2 cellular contexts compared by ENCODE assay signal in the genomic region with DNA sequence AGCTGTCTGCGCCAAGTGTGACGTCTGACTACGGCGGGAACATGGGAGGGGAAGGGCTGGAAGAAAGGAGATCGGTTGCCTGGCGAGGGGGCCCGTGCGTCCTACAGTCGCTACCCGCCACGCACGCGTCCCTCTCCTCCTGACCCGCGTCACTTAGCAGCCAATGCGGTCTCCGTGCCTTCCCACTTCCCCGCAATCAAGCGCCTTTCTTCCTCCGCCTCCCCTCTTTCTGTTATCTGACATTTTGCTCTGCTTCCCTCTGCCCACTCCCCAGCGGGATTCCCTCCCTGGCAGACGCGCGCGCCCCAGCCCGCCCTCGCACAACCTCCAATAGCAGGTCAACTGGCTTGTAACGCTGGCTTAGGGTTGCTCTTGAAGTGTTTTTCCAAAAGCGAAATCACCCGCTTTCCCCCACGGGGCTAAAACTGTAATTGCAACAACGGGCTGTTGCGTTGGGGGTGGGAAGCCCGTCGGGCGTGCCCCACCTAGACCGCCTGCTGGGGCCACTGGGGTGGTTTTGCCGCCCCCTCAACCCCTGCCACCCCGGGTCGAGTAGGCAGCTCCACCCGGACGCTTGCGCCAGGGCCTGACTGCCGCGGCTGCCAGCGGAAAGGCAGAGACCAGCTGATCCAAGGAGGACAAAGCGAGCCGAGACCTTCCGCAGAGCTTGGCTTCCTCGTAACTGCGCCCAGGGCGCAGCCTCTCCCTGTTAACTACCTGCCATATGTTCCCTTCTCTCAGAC.
A peak's percentile ranks its signal among the peaks of the same experiment; 100 is the strongest.
TF ChIP-seq lines count a peak whose summit lies in the region.

No MANE protein-coding gene starts in this region.

TF ChIP-seq in A549, 52 proteins besides CTCF, POLR2A, EP300 and RAD21:
- no peak for TF ChIP-seq KDM5A (IDR thresholded peaks at IDR 0.05)
- no peak for TF ChIP-seq CEBPB (IDR thresholded peaks at IDR 0.05)
- no peak for TF ChIP-seq NPAS2 (CRISPR knock-in tag; IDR thresholded peaks at IDR 0.05; ENCODE audit: borderline replicate concordance)
- no peak for TF ChIP-seq HOXB5 (CRISPR knock-in tag; IDR thresholded peaks at IDR 0.05)
- TF ChIP-seq, protein P1, sequence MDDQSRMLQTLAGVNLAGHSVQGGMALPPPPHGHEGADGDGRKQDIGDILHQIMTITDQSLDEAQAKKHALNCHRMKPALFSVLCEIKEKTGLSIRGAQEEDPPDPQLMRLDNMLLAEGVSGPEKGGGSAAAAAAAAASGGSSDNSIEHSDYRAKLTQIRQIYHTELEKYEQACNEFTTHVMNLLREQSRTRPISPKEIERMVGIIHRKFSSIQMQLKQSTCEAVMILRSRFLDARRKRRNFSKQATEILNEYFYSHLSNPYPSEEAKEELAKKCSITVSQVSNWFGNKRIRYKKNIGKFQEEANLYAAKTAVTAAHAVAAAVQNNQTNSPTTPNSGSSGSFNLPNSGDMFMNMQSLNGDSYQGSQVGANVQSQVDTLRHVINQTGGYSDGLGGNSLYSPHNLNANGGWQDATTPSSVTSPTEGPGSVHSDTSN (IDR thresholded peaks at IDR 0.05), result no peak

TF ChIP-seq in HepG2, 621 proteins besides CTCF, POLR2A, EP300 and RAD21 (continues in another document):
- TF ChIP-seq, protein P2, sequence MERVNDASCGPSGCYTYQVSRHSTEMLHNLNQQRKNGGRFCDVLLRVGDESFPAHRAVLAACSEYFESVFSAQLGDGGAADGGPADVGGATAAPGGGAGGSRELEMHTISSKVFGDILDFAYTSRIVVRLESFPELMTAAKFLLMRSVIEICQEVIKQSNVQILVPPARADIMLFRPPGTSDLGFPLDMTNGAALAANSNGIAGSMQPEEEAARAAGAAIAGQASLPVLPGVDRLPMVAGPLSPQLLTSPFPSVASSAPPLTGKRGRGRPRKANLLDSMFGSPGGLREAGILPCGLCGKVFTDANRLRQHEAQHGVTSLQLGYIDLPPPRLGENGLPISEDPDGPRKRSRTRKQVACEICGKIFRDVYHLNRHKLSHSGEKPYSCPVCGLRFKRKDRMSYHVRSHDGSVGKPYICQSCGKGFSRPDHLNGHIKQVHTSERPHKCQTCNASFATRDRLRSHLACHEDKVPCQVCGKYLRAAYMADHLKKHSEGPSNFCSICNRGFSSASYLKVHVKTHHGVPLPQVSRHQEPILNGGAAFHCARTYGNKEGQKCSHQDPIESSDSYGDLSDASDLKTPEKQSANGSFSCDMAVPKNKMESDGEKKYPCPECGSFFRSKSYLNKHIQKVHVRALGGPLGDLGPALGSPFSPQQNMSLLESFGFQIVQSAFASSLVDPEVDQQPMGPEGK (CRISPR knock-in tag; IDR thresholded peaks at IDR 0.05), result peak; percentile 48
- TF ChIP-seq ETV5 (CRISPR knock-in tag; IDR thresholded peaks at IDR 0.05; ENCODE audit: borderline replicate concordance), result no peak
- peak; percentile 56; the same call in 1 of the 2 replicates for TF ChIP-seq ZFP82 (CRISPR knock-in tag; IDR thresholded peaks at IDR 0.05; ENCODE audit: borderline replicate concordance)
- peak; percentile 38; the same call in 1 of the 2 replicates for TF ChIP-seq SALL1 (CRISPR knock-in tag; IDR thresholded peaks at IDR 0.05)
- TF ChIP-seq, protein P3, sequence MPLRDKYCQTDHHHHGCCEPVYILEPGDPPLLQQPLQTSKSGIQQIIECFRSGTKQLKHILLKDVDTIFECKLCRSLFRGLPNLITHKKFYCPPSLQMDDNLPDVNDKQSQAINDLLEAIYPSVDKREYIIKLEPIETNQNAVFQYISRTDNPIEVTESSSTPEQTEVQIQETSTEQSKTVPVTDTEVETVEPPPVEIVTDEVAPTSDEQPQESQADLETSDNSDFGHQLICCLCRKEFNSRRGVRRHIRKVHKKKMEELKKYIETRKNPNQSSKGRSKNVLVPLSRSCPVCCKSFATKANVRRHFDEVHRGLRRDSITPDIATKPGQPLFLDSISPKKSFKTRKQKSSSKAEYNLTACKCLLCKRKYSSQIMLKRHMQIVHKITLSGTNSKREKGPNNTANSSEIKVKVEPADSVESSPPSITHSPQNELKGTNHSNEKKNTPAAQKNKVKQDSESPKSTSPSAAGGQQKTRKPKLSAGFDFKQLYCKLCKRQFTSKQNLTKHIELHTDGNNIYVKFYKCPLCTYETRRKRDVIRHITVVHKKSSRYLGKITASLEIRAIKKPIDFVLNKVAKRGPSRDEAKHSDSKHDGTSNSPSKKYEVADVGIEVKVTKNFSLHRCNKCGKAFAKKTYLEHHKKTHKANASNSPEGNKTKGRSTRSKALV (CRISPR knock-in tag; IDR thresholded peaks at IDR 0.05), result peak; percentile 100
- TF ChIP-seq TMF1 (CRISPR knock-in tag; IDR thresholded peaks at IDR 0.05; ENCODE audit: low read depth), result 0 out of 2 replicates have a peak, but pooled peaks have one; percentile 6
- no peak for TF ChIP-seq MIXL1 (CRISPR knock-in tag; IDR thresholded peaks at IDR 0.05)
- TF ChIP-seq HDAC1 (CRISPR knock-in tag; IDR thresholded peaks at IDR 0.05), result peak; percentile 47
- no peak for TF ChIP-seq ARNT (IDR thresholded peaks at IDR 0.05)
- TF ChIP-seq ZFP62 (CRISPR knock-in tag; IDR thresholded peaks at IDR 0.05), result no peak
- TF ChIP-seq MTF2 (CRISPR knock-in tag; IDR thresholded peaks at IDR 0.05; ENCODE audit: borderline replicate concordance), result 0 out of 2 replicates have a peak, but pooled peaks have one; percentile 11
- TF ChIP-seq RNF2 (conservative IDR thresholded peaks at IDR 0.05; ENCODE audit: low read depth), result peak; percentile 28; the same call in 1 of the 2 replicates
- TF ChIP-seq, protein P4, sequence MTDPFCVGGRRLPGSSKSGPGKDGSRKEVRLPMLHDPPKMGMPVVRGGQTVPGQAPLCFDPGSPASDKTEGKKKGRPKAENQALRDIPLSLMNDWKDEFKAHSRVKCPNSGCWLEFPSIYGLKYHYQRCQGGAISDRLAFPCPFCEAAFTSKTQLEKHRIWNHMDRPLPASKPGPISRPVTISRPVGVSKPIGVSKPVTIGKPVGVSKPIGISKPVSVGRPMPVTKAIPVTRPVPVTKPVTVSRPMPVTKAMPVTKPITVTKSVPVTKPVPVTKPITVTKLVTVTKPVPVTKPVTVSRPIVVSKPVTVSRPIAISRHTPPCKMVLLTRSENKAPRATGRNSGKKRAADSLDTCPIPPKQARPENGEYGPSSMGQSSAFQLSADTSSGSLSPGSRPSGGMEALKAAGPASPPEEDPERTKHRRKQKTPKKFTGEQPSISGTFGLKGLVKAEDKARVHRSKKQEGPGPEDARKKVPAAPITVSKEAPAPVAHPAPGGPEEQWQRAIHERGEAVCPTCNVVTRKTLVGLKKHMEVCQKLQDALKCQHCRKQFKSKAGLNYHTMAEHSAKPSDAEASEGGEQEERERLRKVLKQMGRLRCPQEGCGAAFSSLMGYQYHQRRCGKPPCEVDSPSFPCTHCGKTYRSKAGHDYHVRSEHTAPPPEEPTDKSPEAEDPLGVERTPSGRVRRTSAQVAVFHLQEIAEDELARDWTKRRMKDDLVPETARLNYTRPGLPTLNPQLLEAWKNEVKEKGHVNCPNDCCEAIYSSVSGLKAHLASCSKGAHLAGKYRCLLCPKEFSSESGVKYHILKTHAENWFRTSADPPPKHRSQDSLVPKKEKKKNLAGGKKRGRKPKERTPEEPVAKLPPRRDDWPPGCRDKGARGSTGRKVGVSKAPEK (CRISPR knock-in tag; IDR thresholded peaks at IDR 0.05; ENCODE audit: borderline replicate concordance), result peak; percentile 35; the same call in 1 of the 2 replicates
- TF ChIP-seq, protein P5, sequence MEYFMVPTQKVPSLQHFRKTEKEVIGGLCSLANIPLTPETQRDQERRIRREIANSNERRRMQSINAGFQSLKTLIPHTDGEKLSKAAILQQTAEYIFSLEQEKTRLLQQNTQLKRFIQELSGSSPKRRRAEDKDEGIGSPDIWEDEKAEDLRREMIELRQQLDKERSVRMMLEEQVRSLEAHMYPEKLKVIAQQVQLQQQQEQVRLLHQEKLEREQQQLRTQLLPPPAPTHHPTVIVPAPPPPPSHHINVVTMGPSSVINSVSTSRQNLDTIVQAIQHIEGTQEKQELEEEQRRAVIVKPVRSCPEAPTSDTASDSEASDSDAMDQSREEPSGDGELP (IDR thresholded peaks at IDR 0.05; ENCODE audit: borderline replicate concordance, low read depth), result peak; percentile 79; the same call in 1 of the 2 replicates
- peak; percentile 7; the same call in 1 of the 2 replicates for TF ChIP-seq ZZZ3 (CRISPR knock-in tag; IDR thresholded peaks at IDR 0.05; ENCODE audit: borderline replicate concordance)
- TF ChIP-seq NFATC3 (CRISPR knock-in tag; IDR thresholded peaks at IDR 0.05), result 0 out of 2 replicates have a peak, but pooled peaks have one; percentile 19
- TF ChIP-seq GABPB1 (CRISPR knock-in tag; IDR thresholded peaks at IDR 0.05), result peak; percentile 31; the same call in 1 of the 2 replicates
- TF ChIP-seq, protein P6, sequence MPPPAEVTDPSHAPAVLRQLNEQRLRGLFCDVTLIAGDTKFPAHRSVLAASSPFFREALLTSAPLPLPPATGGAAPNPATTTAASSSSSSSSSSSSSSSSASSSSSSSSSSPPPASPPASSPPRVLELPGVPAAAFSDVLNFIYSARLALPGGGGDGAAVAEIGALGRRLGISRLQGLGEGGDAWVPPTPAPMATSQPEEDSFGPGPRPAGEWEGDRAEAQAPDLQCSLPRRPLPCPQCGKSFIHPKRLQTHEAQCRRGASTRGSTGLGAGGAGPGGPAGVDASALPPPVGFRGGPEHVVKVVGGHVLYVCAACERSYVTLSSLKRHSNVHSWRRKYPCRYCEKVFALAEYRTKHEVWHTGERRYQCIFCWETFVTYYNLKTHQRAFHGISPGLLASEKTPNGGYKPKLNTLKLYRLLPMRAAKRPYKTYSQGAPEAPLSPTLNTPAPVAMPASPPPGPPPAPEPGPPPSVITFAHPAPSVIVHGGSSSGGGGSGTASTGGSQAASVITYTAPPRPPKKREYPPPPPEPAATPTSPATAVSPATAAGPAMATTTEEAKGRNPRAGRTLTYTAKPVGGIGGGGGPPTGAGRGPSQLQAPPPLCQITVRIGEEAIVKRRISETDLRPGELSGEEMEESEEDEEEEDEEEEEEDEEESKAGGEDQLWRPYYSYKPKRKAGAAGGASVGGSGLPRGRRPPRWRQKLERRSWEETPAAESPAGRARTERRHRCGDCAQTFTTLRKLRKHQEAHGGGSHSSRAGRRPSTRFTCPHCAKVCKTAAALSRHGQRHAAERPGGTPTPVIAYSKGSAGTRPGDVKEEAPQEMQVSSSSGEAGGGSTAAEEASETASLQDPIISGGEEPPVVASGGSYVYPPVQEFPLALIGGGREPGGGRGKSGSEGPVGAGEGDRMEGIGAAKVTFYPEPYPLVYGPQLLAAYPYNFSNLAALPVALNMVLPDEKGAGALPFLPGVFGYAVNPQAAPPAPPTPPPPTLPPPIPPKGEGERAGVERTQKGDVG (CRISPR knock-in tag; IDR thresholded peaks at IDR 0.05; ENCODE audit: borderline replicate concordance), result no peak
- TF ChIP-seq ZNF3 (CRISPR knock-in tag; IDR thresholded peaks at IDR 0.05), result no peak
- TF ChIP-seq HNRNPLL (IDR thresholded peaks at IDR 0.05; ENCODE audit: low read depth, low read length, poor library complexity, severe bottlenecking), result peak; percentile 74
- TF ChIP-seq ZNF652 (CRISPR knock-in tag; IDR thresholded peaks at IDR 0.05; ENCODE audit: borderline replicate concordance, low read depth), result no peak
- no peak for TF ChIP-seq MYNN (CRISPR knock-in tag; IDR thresholded peaks at IDR 0.05; ENCODE audit: low read depth)
- peak; percentile 40 for TF ChIP-seq ZNF501 (CRISPR knock-in tag; IDR thresholded peaks at IDR 0.05)
- peak; percentile 30; the same call in 1 of the 2 replicates for TF ChIP-seq SMAD3 (CRISPR knock-in tag; IDR thresholded peaks at IDR 0.05)
- no peak for TF ChIP-seq ZNF607 (CRISPR knock-in tag; IDR thresholded peaks at IDR 0.05; ENCODE audit: borderline replicate concordance)
- TF ChIP-seq ZNF225 (CRISPR knock-in tag; IDR thresholded peaks at IDR 0.05), result 0 out of 2 replicates have a peak, but pooled peaks have one; percentile 7
- no peak for TF ChIP-seq ZNF547 (CRISPR knock-in tag; IDR thresholded peaks at IDR 0.05)
- TF ChIP-seq, protein P7, sequence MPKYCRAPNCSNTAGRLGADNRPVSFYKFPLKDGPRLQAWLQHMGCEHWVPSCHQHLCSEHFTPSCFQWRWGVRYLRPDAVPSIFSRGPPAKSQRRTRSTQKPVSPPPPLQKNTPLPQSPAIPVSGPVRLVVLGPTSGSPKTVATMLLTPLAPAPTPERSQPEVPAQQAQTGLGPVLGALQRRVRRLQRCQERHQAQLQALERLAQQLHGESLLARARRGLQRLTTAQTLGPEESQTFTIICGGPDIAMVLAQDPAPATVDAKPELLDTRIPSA (CRISPR knock-in tag; IDR thresholded peaks at IDR 0.05; ENCODE audit: borderline replicate concordance), result 0 out of 2 replicates have a peak, but pooled peaks have one; percentile 75
- TF ChIP-seq FOXA3 (CRISPR knock-in tag; IDR thresholded peaks at IDR 0.05), result 0 out of 2 replicates have a peak, but pooled peaks have one; percentile 6
- no peak for TF ChIP-seq ZNF256 (CRISPR knock-in tag; conservative IDR thresholded peaks at IDR 0.05)
- 0 out of 2 replicates have a peak, but pooled peaks have one; percentile 32 for TF ChIP-seq CREB1 (IDR thresholded peaks at IDR 0.05)
- TF ChIP-seq CREB1 (CRISPR knock-in tag; IDR thresholded peaks at IDR 0.05), result no peak
- peak; percentile 14; the same call in 1 of the 2 replicates for TF ChIP-seq TGIF2 (CRISPR knock-in tag; IDR thresholded peaks at IDR 0.05)
- peak; percentile 10; the same call in 1 of the 2 replicates for TF ChIP-seq GATAD1 (CRISPR knock-in tag; IDR thresholded peaks at IDR 0.05)
- no peak for TF ChIP-seq ELF1 (CRISPR knock-in tag; IDR thresholded peaks at IDR 0.05)
- TF ChIP-seq, protein P8, sequence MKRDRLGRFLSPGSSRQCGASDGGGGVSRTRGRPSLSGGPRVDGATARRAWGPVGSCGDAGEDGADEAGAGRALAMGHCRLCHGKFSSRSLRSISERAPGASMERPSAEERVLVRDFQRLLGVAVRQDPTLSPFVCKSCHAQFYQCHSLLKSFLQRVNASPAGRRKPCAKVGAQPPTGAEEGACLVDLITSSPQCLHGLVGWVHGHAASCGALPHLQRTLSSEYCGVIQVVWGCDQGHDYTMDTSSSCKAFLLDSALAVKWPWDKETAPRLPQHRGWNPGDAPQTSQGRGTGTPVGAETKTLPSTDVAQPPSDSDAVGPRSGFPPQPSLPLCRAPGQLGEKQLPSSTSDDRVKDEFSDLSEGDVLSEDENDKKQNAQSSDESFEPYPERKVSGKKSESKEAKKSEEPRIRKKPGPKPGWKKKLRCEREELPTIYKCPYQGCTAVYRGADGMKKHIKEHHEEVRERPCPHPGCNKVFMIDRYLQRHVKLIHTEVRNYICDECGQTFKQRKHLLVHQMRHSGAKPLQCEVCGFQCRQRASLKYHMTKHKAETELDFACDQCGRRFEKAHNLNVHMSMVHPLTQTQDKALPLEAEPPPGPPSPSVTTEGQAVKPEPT (CRISPR knock-in tag; IDR thresholded peaks at IDR 0.05; ENCODE audit: low read depth), result no peak
- 0 out of 2 replicates have a peak, but pooled peaks have one; percentile 37 for TF ChIP-seq ZSCAN21 (CRISPR knock-in tag; IDR thresholded peaks at IDR 0.05; ENCODE audit: borderline replicate concordance)
- peak; percentile 15; the same call in 1 of the 2 replicates for TF ChIP-seq ZNF333 (CRISPR knock-in tag; IDR thresholded peaks at IDR 0.05; ENCODE audit: borderline replicate concordance)
- TF ChIP-seq, protein P9, sequence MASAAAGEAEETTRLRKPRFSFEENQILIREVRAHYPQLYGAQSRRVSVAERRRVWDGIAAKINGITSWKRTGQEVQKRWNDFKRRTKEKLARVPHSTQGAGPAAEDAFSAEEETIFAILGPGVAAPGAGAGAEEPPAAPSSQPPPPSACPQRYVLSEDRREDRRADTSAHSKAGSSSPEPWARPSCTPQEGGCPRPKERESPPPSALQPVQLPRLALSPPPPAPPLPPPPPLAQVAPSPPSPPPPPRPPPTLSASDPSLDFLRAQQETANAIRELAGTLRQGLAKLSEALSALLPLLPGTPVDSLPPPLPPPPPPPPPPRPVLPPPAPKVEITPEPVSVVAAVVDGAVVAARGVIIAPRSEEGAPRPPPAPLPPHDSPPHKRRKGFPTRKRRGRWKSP (CRISPR knock-in tag; IDR thresholded peaks at IDR 0.05), result peak; percentile 73
